22 cellular contexts compared by ENCODE assay signal in the genomic region with DNA sequence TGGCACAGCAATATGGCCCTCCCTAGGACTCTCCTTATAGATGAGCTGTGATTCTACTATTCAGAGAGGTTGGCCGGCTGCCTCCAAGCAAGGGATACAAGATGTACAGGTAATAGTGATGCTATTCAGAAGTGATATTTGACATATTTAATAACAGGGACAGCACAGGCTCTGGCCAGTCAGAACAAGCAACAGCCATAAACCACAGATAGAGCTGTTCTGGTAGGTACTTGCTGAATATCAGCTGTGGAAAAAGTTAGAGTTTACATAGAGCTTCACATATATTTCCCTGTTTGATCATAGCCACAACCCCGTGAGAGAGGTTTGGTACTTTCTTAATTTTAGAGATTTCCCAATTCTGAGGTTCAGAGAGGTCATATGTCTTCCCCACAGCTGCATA.
"Had no signal": no experiment of that assay in that cellular context is flagged by ENCODE, and none has a peak within 500 bp of the region (broad histone marks: within the 10 kb centered on the region; RNA-seq: fewer than 3 reads in every experiment).

No MANE protein-coding gene starts in this region.

- H3K4me3 Mint-ChIP-seq: dendritic cell treated with granulocyte-macrophage colony-stimulating factor and Interleukin-4, amounts not matched to agents 40 ng/mL and 50 ng/mL, for 4 days; effector memory CD8-positive, alpha-beta T cell; memory B cell; naive thymus-derived CD4-positive, alpha-beta T cell had no signal

- H3K4me3 ChIP-seq: colonic mucosa, esophagus squamous epithelium, gastrocnemius medialis, heart right ventricle, left lung, lower lobe of right lung had no signal

- H3K9me3 Mint-ChIP-seq: dendritic cell treated with granulocyte-macrophage colony-stimulating factor and Interleukin-4, amounts not matched to agents 40 ng/mL and 50 ng/mL, for 4 days; effector memory CD8-positive, alpha-beta T cell; memory B cell had no signal

- DNase-seq: colonic mucosa; cortex of kidney; effector CD8-positive, alpha-beta T cell; effector memory CD8-positive, alpha-beta T cell; erythroblast; esophagus squamous epithelium; foreskin fibroblast; foreskin melanocyte; gastrocnemius medialis; glutamatergic neuron; heart right ventricle; left cardiac atrium; left lung; left ventricle myocardium superior; lower lobe of right lung; mesendoderm; midbrain; naive thymus-derived CD4-positive, alpha-beta T cell had no signal

- H3K4me1 Mint-ChIP-seq: memory B cell had no signal

- H3K27ac ChIP-seq: colonic mucosa, epithelial cell of prostate, esophagus squamous epithelium, gastrocnemius medialis, heart right ventricle, left lung, lower lobe of right lung had no signal

- H3K36me3 ChIP-seq: colonic mucosa, esophagus squamous epithelium, gastrocnemius medialis, heart right ventricle, left lung, lower lobe of right lung had no signal

- H3K9me3 ChIP-seq: colonic mucosa, esophagus squamous epithelium, gastrocnemius medialis, heart right ventricle, left lung, lower lobe of right lung had no signal

- H3K27ac Mint-ChIP-seq: dendritic cell treated with granulocyte-macrophage colony-stimulating factor and Interleukin-4, amounts not matched to agents 40 ng/mL and 50 ng/mL, for 4 days; effector memory CD8-positive, alpha-beta T cell; memory B cell; naive thymus-derived CD4-positive, alpha-beta T cell had no signal

- H3K27me3 ChIP-seq: colonic mucosa, esophagus squamous epithelium, gastrocnemius medialis, left lung had no signal

- ATAC-seq: effector memory CD8-positive, alpha-beta T cell; esophagus mucosa; gastrocnemius medialis; heart right ventricle; left cardiac atrium; left lung; left ventricle myocardium superior; lower lobe of right lung; naive thymus-derived CD4-positive, alpha-beta T cell had no signal

- H3K4me1 ChIP-seq: colonic mucosa, gastrocnemius medialis, left lung, lower lobe of right lung had no signal

- H3K36me3 Mint-ChIP-seq: memory B cell; naive thymus-derived CD4-positive, alpha-beta T cell had no signal
